Comparison of ENCODE assay signal across 19 cellular contexts in the genomic region with DNA sequence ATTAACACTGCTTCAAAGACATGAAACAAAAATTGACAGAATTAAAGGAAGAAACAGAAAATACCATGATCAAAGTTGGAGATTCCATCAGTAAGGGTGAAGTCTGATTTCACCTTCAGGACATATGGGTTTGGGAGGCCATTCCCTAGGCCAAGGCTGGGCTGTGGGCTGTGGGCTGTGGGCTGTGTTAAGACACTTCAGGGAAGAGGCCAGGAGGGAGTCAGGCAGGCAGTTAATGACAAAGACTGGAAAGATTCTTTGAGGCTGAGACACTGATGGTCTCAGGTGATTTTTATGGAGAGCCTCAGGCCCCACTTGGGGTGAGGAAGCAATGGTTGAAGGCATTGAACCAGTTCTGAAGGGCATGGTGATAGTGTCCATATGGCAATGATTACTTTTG. TPM values are rescaled to one million over a fixed set of nuclear protein-coding genes. Genes with fewer than 3 reads are reported as not detected.
A peak's percentile ranks its signal among the peaks of the same experiment; 100 is the strongest.
DNase-seq lines count a peak whose midpoint lies in the region; ATAC-seq and TF ChIP-seq lines count a peak whose summit lies in the region.
"Had no signal": no experiment of that assay in that cellular context is flagged by ENCODE, and none has a peak within 500 bp of the region (broad histone marks: within the 10 kb centered on the region; RNA-seq: fewer than 3 reads in every experiment).

No MANE protein-coding gene starts in this region.

- peak; percentile 40 for DNase-seq in mammary epithelial cell
- no peak for DNase-seq in breast epithelium (ENCODE audit: low spot score in 2 of 2)
- peak in 1 of 2 donors; percentile 23 for DNase-seq in foreskin keratinocyte
- DNase-seq in activated CD4-positive, CD25-positive, alpha-beta regulatory T cell (lab: John Stamatoyannopoulos, UW), result no peak
- no peak for DNase-seq in head of caudate nucleus
- DNase-seq: Caco-2; CD4-positive, CD25-positive, alpha-beta regulatory T cell; CD8-positive, alpha-beta T cell; DMS153; DND-41; H9 had no signal

- H3K36me3 ChIP-seq in mammary epithelial cell (ENCODE audit: insufficient read depth, low read length), result no peaks in the 10 kb centered on the region
- no peaks in the 10 kb centered on the region for H3K36me3 ChIP-seq in breast epithelium
- H3K36me3 ChIP-seq: BLaER1 had no signal

- H3K27me3 ChIP-seq in mammary epithelial cell (ENCODE audit: insufficient read depth, low read length) (no peaks in the 10 kb centered on the region), breast epithelium (no peaks in the 10 kb centered on the region), foreskin keratinocyte (no peaks in the 10 kb centered on the region)
- H3K27me3 ChIP-seq: BLaER1 had no signal

- H3K4me1 ChIP-seq in mammary epithelial cell (ENCODE audit: insufficient read depth, low read length), result peaks cover 60% of the 10 kb centered on the region
- H3K4me1 ChIP-seq in breast epithelium, result peaks cover 2 to 5% of the 10 kb centered on the region in 2 donors
- peaks cover 24% of the 10 kb centered on the region for H3K4me1 ChIP-seq in foreskin keratinocyte

- H3K27me3 Mint-ChIP-seq in nephron (ENCODE audit: low read depth), result peaks cover 4% of the 10 kb centered on the region
- H3K27me3 Mint-ChIP-seq: B cell; CD4-positive, CD25-positive, alpha-beta regulatory T cell had no signal

- no peak overlapping the region for H3K9ac ChIP-seq in mammary epithelial cell (ENCODE audit: insufficient read depth, low read length)
- H3K9ac ChIP-seq: BLaER1 had no signal

- H3K36me3 Mint-ChIP-seq in nephron (ENCODE audit: low read depth), result no peaks in the 10 kb centered on the region
- H3K36me3 Mint-ChIP-seq: CD8-positive, alpha-beta T cell had no signal

- H3K79me2 ChIP-seq in mammary epithelial cell (ENCODE audit: insufficient read depth, low read length), result no peaks in the 10 kb centered on the region

- in situ Hi-C loops in mammary epithelial cell (cut with MboI; ENCODE audit: low sequenced_read_pairs in 2 of 2), result loop anchor here in 1 of 2 donors (5.0 to 10.0 kb wide), 3 partner anchors 52 to 110 kb away; no protein-coding TSS in a partner anchor

- dilution Hi-C loops in mammary epithelial cell (cut with HindIII; ENCODE audit: low sequenced_read_pairs), result no loop called here

- intact Hi-C loops in mammary epithelial cell (cut with micrococcal nuclease) (loop anchor here (5.0 to 10.0 kb wide), 2 partner anchors 58 to 90 kb away; a partner anchor contains a TSS), breast epithelium (cut with DNase I; ENCODE audit: low total_unique reads) (no loop called here), head of caudate nucleus (cut with DNase I) (no loop called here)

- no peak overlapping the region for H3K4me3 ChIP-seq in mammary epithelial cell (replicated peaks in 1 of 3; ENCODE audit: insufficient read depth in 1 of 3, low read depth in 2 of 3, low read length in 3 of 3)
- H3K4me3 ChIP-seq in breast epithelium, result no peak overlapping the region
- H3K4me3 ChIP-seq: BLaER1, GM23338 had no signal

- H3K4me1 Mint-ChIP-seq in nephron, result peaks cover 71% of the 10 kb centered on the region

- BruUV-seq in mammary epithelial cell (replicated peaks; lab: Mats Ljungman, UMichigan), result no TSS peak

- no peak for ATAC-seq in foreskin keratinocyte
- no peak for ATAC-seq in GM21723 (IDR thresholded peaks at IDR 0.05; ENCODE audit: unreplicated experiment)
- ATAC-seq: CD8-positive, alpha-beta T cell; GM23338; HCT116 had no signal

- no peaks in the 10 kb centered on the region for H3K9me3 ChIP-seq in mammary epithelial cell (replicated peaks; ENCODE audit: insufficient read depth, low read length)
- no peaks in the 10 kb centered on the region for H3K9me3 ChIP-seq in breast epithelium
- H3K9me3 ChIP-seq: Caco-2 had no signal

- H3K27ac Mint-ChIP-seq in nephron, result peak overlapping the region; percentile 22 to 74 (median 26)
- H3K27ac Mint-ChIP-seq: B cell; CD4-positive, CD25-positive, alpha-beta regulatory T cell; CD8-positive, alpha-beta T cell; GM23338; H9 had no signal

- TF ChIP-seq CTCF in mammary epithelial cell (conservative IDR thresholded peaks at IDR 0.05 in 1 of 2, IDR thresholded peaks at IDR 0.05 in 1 of 2; ENCODE audit: extremely low read depth in 1 of 2, insufficient read depth in 1 of 2, low read depth in 1 of 2, low read length in 2 of 2) (no peak), breast epithelium (IDR thresholded peaks at IDR 0.05) (no peak), foreskin keratinocyte (conservative IDR thresholded peaks at IDR 0.05) (no peak), nephron (IDR thresholded peaks at IDR 0.05; ENCODE audit: unreplicated experiment in 3 of 3) (no peak)

- H4K20me1 ChIP-seq in mammary epithelial cell (ENCODE audit: insufficient read depth, low read length), result no peaks in the 10 kb centered on the region
- H4K20me1 ChIP-seq: BLaER1 had no signal

- CTCF ChIA-PET in mammary epithelial cell (lab: Charles Lee; ENCODE audit: low non-redundant PET), result no interaction called here

- no peak overlapping the region for H3K4me3 Mint-ChIP-seq in nephron
- H3K4me3 Mint-ChIP-seq: B cell; CD4-positive, CD25-positive, alpha-beta regulatory T cell; CD8-positive, alpha-beta T cell; GM23338; H9 had no signal

- peaks cover 5% of the 10 kb centered on the region for H3K9me3 Mint-ChIP-seq in nephron
- H3K9me3 Mint-ChIP-seq: CD8-positive, alpha-beta T cell had no signal

- H3K4me2 ChIP-seq in mammary epithelial cell (ENCODE audit: insufficient read depth, low read depth, low read length), result no peak overlapping the region
- H3K4me2 ChIP-seq: BLaER1, GM23338 had no signal

- no peak for TF ChIP-seq POLR2A in breast epithelium (IDR thresholded peaks at IDR 0.05)

- H3K27ac ChIP-seq in mammary epithelial cell (ENCODE audit: insufficient read depth, low read depth, low read length) (no peak overlapping the region), breast epithelium (no peak overlapping the region), foreskin keratinocyte (peak overlapping the region; percentile 57)
- H3K27ac ChIP-seq: 22Rv1, BLaER1, C4-2B had no signal

- H2AFZ ChIP-seq in mammary epithelial cell (ENCODE audit: low read depth, low read length), result peak overlapping the region; percentile 8
- H2AFZ ChIP-seq: GM23338 had no signal

RNA-seq across cellular contexts. Expression of a gene that starts 57.5 kb away (rescaled TPM):
- total RNA-seq in mammary epithelial cell, result 10 to 100 TPM; 19.0 to 27.8 TPM
- 14.3 TPM for polyA plus RNA-seq in mammary epithelial cell
- polyA minus RNA-seq in mammary epithelial cell, result 4.4 TPM
- total RNA-seq in breast epithelium, result 10 to 100 TPM; 16.5 to 40.4 (median 38.3) TPM
- 18.4 and 19.1 TPM in 2 replicates for total RNA-seq in foreskin keratinocyte
- 17.0 and 19.1 TPM in 2 replicates for polyA plus RNA-seq in foreskin keratinocyte
